ENCODE assay signal across 1 cellular context in genomic region chr1:925532-926421, GRCh38.
TF ChIP-seq lines count a peak whose summit lies in the region.

No MANE protein-coding gene starts in this region.

TF ChIP-seq in HepG2, 621 proteins besides CTCF, POLR2A, EP300 and RAD21:
- TF ChIP-seq ZNF576 (CRISPR knock-in tag; IDR thresholded peaks at IDR 0.05) (0 out of 2 replicates have a peak, but pooled peaks have one; percentile 20), ZSCAN25 (CRISPR knock-in tag; IDR thresholded peaks at IDR 0.05) (peak; percentile 71), EZH2 (conservative IDR thresholded peaks at IDR 0.05; ENCODE audit: low read depth, low read length) (peak; percentile 98), HIVEP1 (CRISPR knock-in tag; IDR thresholded peaks at IDR 0.05) (0 out of 2 replicates have a peak, but pooled peaks have one; percentile 35), SMAD1 (CRISPR knock-in tag; IDR thresholded peaks at IDR 0.05; ENCODE audit: borderline replicate concordance, low read depth) (no peak), MTF2 (CRISPR knock-in tag; IDR thresholded peaks at IDR 0.05; ENCODE audit: borderline replicate concordance) (peak; percentile 85; the same call in 1 of the 2 replicates)
- TF ChIP-seq, protein P1, sequence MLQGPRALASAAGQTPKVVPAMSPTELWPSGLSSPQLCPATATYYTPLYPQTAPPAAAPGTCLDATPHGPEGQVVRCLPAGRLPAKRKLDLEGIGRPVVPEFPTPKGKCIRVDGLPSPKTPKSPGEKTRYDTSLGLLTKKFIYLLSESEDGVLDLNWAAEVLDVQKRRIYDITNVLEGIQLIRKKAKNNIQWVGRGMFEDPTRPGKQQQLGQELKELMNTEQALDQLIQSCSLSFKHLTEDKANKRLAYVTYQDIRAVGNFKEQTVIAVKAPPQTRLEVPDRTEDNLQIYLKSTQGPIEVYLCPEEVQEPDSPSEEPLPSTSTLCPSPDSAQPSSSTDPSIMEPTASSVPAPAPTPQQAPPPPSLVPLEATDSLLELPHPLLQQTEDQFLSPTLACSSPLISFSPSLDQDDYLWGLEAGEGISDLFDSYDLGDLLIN (CRISPR knock-in tag; IDR thresholded peaks at IDR 0.05; ENCODE audit: borderline replicate concordance), result no peak
